Comparison of ENCODE assay signal across 9 cellular contexts in the genomic region with DNA sequence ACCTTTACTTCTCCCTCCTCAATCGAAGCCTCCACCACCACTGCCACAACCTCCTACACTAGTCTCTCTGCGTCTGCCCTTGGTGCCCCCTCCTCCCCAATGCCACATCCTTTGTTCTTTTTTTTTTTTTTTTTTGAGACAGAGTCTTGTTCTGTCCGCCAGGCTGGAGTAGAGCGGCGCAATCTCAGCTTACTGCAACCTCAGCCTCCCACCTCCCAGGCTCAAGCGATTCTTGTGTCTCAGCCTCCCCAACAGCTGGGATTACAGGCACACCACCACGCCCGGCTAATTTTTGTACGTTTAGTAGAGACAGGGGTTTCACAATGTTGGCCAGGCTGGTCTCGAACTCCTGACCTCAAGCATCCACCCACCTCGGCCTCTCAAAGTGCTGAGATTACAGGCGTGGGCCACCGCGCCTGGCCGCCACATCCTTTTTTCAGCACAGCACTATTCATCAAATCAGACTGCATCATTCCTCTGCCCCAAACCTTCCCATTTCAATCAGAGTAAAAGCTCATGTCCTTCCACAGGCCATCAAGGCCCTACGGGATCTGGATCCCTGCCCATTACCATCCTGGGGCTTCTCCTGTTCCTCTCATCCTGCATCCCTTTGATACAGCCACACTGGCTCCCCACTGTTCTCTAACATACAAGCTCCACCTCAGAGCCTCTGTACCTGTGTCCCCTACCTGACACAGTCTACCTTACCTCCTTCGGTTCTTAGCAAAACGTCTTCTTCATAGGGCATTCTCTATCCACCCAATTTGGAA. TPM values are rescaled to one million over a fixed set of nuclear protein-coding genes. Genes with fewer than 3 reads are reported as not detected.
A peak's percentile ranks its signal among the peaks of the same experiment; 100 is the strongest.
DNase-seq lines count a peak whose midpoint lies in the region; ATAC-seq and TF ChIP-seq lines count a peak whose summit lies in the region.
"Had no signal": no experiment of that assay in that cellular context is flagged by ENCODE, and none has a peak within 500 bp of the region (broad histone marks: within the 10 kb centered on the region; RNA-seq: fewer than 3 reads in every experiment).

No MANE protein-coding gene starts in this region.

- H3K9me3 ChIP-seq in SJSA1 (replicated peaks) (no peaks in the 10 kb centered on the region), smooth muscle cell (replicated peaks; ENCODE audit: low read depth) (no peaks in the 10 kb centered on the region), upper lobe of left lung (no peaks in the 10 kb centered on the region), WERI-Rb-1 (ENCODE audit: severe bottlenecking) (no peaks in the 10 kb centered on the region)

- H3K4me3 ChIP-seq in GM12864 (ENCODE audit: low read depth, low read length) (peak overlapping the region; percentile 92; the same call in 1 of the 2 replicates), SJSA1 (peak overlapping the region; percentile 81), smooth muscle cell (peak overlapping the region; percentile 94), upper lobe of left lung (peak overlapping the region in 2 of 4 donors; percentile 99), WERI-Rb-1 (ENCODE audit: low read depth, low read length) (no peak overlapping the region)

- no peaks in the 10 kb centered on the region for H3K27me3 ChIP-seq in SJSA1 (replicated peaks)
- no peaks in the 10 kb centered on the region for H3K27me3 ChIP-seq in smooth muscle cell (ENCODE audit: low read depth)
- no peaks in the 10 kb centered on the region for H3K27me3 ChIP-seq in upper lobe of left lung
- no peaks in the 10 kb centered on the region for H3K27me3 ChIP-seq in WERI-Rb-1 (ENCODE audit: insufficient read depth, low read depth, severe bottlenecking)

- H3F3A ChIP-seq in smooth muscle cell (ENCODE audit: low read depth): peaks cover 11% of the 10 kb centered on the region

- H3K9me3 Mint-ChIP-seq in effector memory CD8-positive, alpha-beta T cell: no peaks in the 10 kb centered on the region

- H3K36me3 ChIP-seq in SJSA1 (peaks cover 22% of the 10 kb centered on the region), smooth muscle cell (ENCODE audit: low read depth) (peaks cover 11% of the 10 kb centered on the region), upper lobe of left lung (peaks cover 6 to 18% (median 11%) of the 10 kb centered on the region in 4 donors), WERI-Rb-1 (peaks cover 26% of the 10 kb centered on the region)

- H3K27me3 Mint-ChIP-seq in effector memory CD8-positive, alpha-beta T cell: no peaks in the 10 kb centered on the region

- H3K9ac ChIP-seq in smooth muscle cell (ENCODE audit: low read depth): no peak overlapping the region

- DNase-seq in GM12864 (ENCODE audit: low read depth): no peak
- DNase-seq in SJSA1 (ENCODE audit: low read depth in 1 of 2, low spot score in 2 of 2): no peak
- DNase-seq in effector memory CD8-positive, alpha-beta T cell: peak; percentile 2 to 13 (median 9)
- DNase-seq in smooth muscle cell (lab: John Stamatoyannopoulos, UW; ENCODE audit: unreplicated experiment): no peak
- no peak for DNase-seq in upper lobe of left lung
- DNase-seq in WERI-Rb-1: no peak
- DNase-seq in NK-92 treated with Interleukin-12 subunit alpha and Interleukin-12 subunit beta, amount 100 ng/mL, for 24 hours (lab: John Stamatoyannopoulos, UW): no peak
- DNase-seq: NCI-H446 treated with DMSO at 0.1 percent for 48 hours had no signal

- H3K4me2 ChIP-seq in smooth muscle cell: peak overlapping the region; percentile 98

- no peak for TF ChIP-seq EP300 in upper lobe of left lung (IDR thresholded peaks at IDR 0.05)

- no peak for TF ChIP-seq POLR2A in upper lobe of left lung (IDR thresholded peaks at IDR 0.05)

- no peak overlapping the region for H3K27ac ChIP-seq in SJSA1
- H3K27ac ChIP-seq in smooth muscle cell (ENCODE audit: low read depth): no peak overlapping the region
- no peak overlapping the region for H3K27ac ChIP-seq in upper lobe of left lung
- H3K27ac ChIP-seq in WERI-Rb-1: no peak overlapping the region

- no peak overlapping the region for H3K27ac Mint-ChIP-seq in effector memory CD8-positive, alpha-beta T cell

- peak; percentile 25 for ATAC-seq in effector memory CD8-positive, alpha-beta T cell (replicated peaks)
- no peak for ATAC-seq in upper lobe of left lung (ENCODE audit: low FRiP score in 2 of 2)
- ATAC-seq in HG03175 (IDR thresholded peaks at IDR 0.05; ENCODE audit: unreplicated experiment): no peak

- peaks cover 65% of the 10 kb centered on the region for H3K79me2 ChIP-seq in smooth muscle cell (ENCODE audit: low read depth)

- H3K4me3 Mint-ChIP-seq in effector memory CD8-positive, alpha-beta T cell: no peak overlapping the region

- TF ChIP-seq CTCF in GM12864 (IDR thresholded peaks at IDR 0.05; ENCODE audit: low read depth, low read length, missing control alignments): no peak
- TF ChIP-seq CTCF in smooth muscle cell (IDR thresholded peaks at IDR 0.05; ENCODE audit: borderline replicate concordance, insufficient read depth, poor library complexity, severe bottlenecking): no peak
- TF ChIP-seq CTCF in upper lobe of left lung (IDR thresholded peaks at IDR 0.05): no peak
- no peak for TF ChIP-seq CTCF in WERI-Rb-1 (IDR thresholded peaks at IDR 0.05; ENCODE audit: low read depth, low read length)

- H2AFZ ChIP-seq in smooth muscle cell (ENCODE audit: low read depth): no peak overlapping the region

- peaks cover 61% of the 10 kb centered on the region for H4K20me1 ChIP-seq in smooth muscle cell (ENCODE audit: low read depth)

- H3K4me1 ChIP-seq in SJSA1 (replicated peaks) (peaks cover 13% of the 10 kb centered on the region), smooth muscle cell (ENCODE audit: low read depth) (peaks cover 12% of the 10 kb centered on the region), upper lobe of left lung (peaks cover 14 to 39% (median 23%) of the 10 kb centered on the region in 4 donors)

- 72% methylated on average over 18 of the region's 18 CpGs for WGBS in smooth muscle cell (ENCODE audit: low lambda C conversion rate)
- 59% methylated on average over 18 of the region's 18 CpGs for WGBS in upper lobe of left lung, 2 donors

- H3K36me3 Mint-ChIP-seq in effector memory CD8-positive, alpha-beta T cell (ENCODE audit: insufficient read depth): peaks cover 17% of the 10 kb centered on the region

- H3K4me1 Mint-ChIP-seq in effector memory CD8-positive, alpha-beta T cell (ENCODE audit: low read depth in 2 of 2): peaks cover 11 to 24% of the 10 kb centered on the region in 2 donors

RNA-seq across cellular contexts. Expression of a gene that starts 2.0 kb away (rescaled TPM):
- total RNA-seq in SJSA1 (2014; rRNA removed; shearing (Covaris generic)): 27.4 and 31.2 TPM in 2 replicates
- total RNA-seq in smooth muscle cell (23.8 and 29.2 TPM in 2 replicates), upper lobe of left lung (10 to 100 TPM; 13.3 to 25.2 (median 15.5) TPM)
- 7.9 and 10.0 TPM in 2 replicates for polyA plus RNA-seq in smooth muscle cell

RNA-seq across cellular contexts. Expression of a gene that starts 25.6 kb away (rescaled TPM):
- total RNA-seq in SJSA1 (2014; rRNA removed; shearing (Covaris generic)): not detected in 2 replicates
- not detected in 2 replicates for total RNA-seq in smooth muscle cell
- polyA plus RNA-seq in smooth muscle cell: not detected in 2 replicates
- 1 to 10 TPM in 1 of 6 donors, under 1 TPM in 2, not detected in 3; 0.17 to 1.1 (median 0.37) TPM for total RNA-seq in upper lobe of left lung

RNA-seq across cellular contexts. Expression of a gene that starts 27.2 kb away (rescaled TPM):
- total RNA-seq in SJSA1 (2014; rRNA removed; shearing (Covaris generic)): 54.7 and 84.9 TPM in 2 replicates
- total RNA-seq in smooth muscle cell (38.4 and 46.8 TPM in 2 replicates), upper lobe of left lung (10 to 100 TPM; 35.1 to 61.8 (median 37.5) TPM)
- polyA plus RNA-seq in smooth muscle cell: 72.2 and 76.3 TPM in 2 replicates

RNA-seq across cellular contexts. Expression of a gene that starts 50.5 kb away (rescaled TPM):
- total RNA-seq in SJSA1 (2014; rRNA removed; shearing (Covaris generic)): 81.4 and 90.2 TPM in 2 replicates
- 603 and 724 TPM in 2 replicates for total RNA-seq in smooth muscle cell
- polyA plus RNA-seq in smooth muscle cell: 253 and 289 TPM in 2 replicates
- total RNA-seq in upper lobe of left lung: 10 to 100 TPM in 5 of 6 donors, 1 to 10 TPM in 1; 8.9 to 59.7 (median 29.3) TPM

RNA-seq across cellular contexts. Expression of a gene that starts 51.5 kb away (rescaled TPM):
- total RNA-seq in SJSA1 (2014; rRNA removed; shearing (Covaris generic)): 40.9 and 45.4 TPM in 2 replicates
- 77.4 and 98.6 TPM in 2 replicates for total RNA-seq in smooth muscle cell
- polyA plus RNA-seq in smooth muscle cell: 149 and 186 TPM in 2 replicates
- 10 to 100 TPM in 2 of 6 donors, 1 to 10 TPM in 4; 5.8 to 26.2 (median 8.9) TPM for total RNA-seq in upper lobe of left lung

Comparison
In these comparisons a context has a peak if more than half of its experiments do, and no peak if none do; other contexts are left out.
1. DNase-seq: peak in effector memory CD8-positive, alpha-beta T cell (3 of 3); none in GM12864 (single experiment), SJSA1 (0 of 2), smooth muscle cell (single experiment), upper lobe of left lung (0 of 2), WERI-Rb-1 (single experiment) and NK-92 treated with Interleukin-12 subunit alpha and Interleukin-12 subunit beta, amount 100 ng/mL, for 24 hours (single experiment).